18 cellular contexts compared by ENCODE assay signal in the genomic region with DNA sequence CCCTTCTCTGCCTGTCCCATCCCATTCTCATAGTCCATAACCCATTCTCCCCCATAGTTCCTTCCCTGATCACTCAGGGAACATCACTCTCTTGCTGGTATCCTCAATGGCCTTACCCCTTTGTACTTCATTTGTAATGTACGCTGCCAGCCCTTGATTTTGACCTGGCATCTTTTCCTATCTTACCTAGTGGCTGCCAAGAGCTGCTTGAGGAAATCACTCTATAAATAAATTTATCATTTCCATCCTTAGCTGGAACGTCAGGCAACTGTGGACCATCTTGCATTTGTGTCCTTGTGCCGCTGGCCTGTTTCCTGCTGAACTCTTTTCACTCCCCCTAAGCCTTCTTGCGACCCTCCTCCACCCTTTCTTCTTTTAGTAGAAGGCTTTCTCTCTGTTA. TPM values are rescaled to one million over a fixed set of nuclear protein-coding genes. Genes with fewer than 3 reads are reported as not detected.
A peak's percentile ranks its signal among the peaks of the same experiment; 100 is the strongest.
DNase-seq lines count a peak whose midpoint lies in the region; ATAC-seq and TF ChIP-seq lines count a peak whose summit lies in the region.
"Had no signal": no experiment of that assay in that cellular context is flagged by ENCODE, and none has a peak within 500 bp of the region (broad histone marks: within the 10 kb centered on the region; RNA-seq: fewer than 3 reads in every experiment).

No MANE protein-coding gene starts in this region.

- ATAC-seq in Right ventricle myocardium inferior: peak; percentile 70
- ATAC-seq in heart right ventricle: peak in 7 of 8 donors; percentile 20 to 88 (median 74)
- peak; percentile 55 to 67 for ATAC-seq in right cardiac atrium
- ATAC-seq: CD8-positive, alpha-beta T cell; GM12878; HCT116 had no signal

- H3K9me3 ChIP-seq in heart right ventricle: no peaks in the 10 kb centered on the region
- H3K9me3 ChIP-seq in right cardiac atrium (ENCODE audit: control insufficient read depth, low read length): no peaks in the 10 kb centered on the region

- peaks cover 0 to 21% (median 7%) of the 10 kb centered on the region in 9 donors for H3K4me1 ChIP-seq in heart right ventricle
- peaks cover 6% of the 10 kb centered on the region for H3K4me1 ChIP-seq in right cardiac atrium (ENCODE audit: control insufficient read depth, insufficient read depth, low read length)

- H3K27me3 ChIP-seq in heart right ventricle: no peaks in the 10 kb centered on the region
- no peaks in the 10 kb centered on the region for H3K27me3 ChIP-seq in right cardiac atrium (ENCODE audit: control insufficient read depth, insufficient read depth)
- H3K27me3 ChIP-seq: BLaER1 treated with 17β-estradiol and CSF1 and Interleukin-3, amounts not matched to agents 10 nM and 100 nM had no signal

- intact Hi-C loops in Right ventricle myocardium inferior (cut with DNase I) (no loop called here), cardiac septum (cut with DNase I) (no loop called here), heart right ventricle (cut with DNase I) (no loop called here), right cardiac atrium (cut with DNase I) (no loop called here)

- H3K27ac ChIP-seq in heart right ventricle: peak overlapping the region in 2 of 10 donors; percentile 16 to 33
- H3K27ac ChIP-seq in right cardiac atrium (ENCODE audit: low read length): peak overlapping the region; percentile 92
- H3K27ac ChIP-seq: BLaER1 treated with 17β-estradiol and CSF1 and Interleukin-3, amounts not matched to agents 10 nM and 100 nM had no signal

- peaks cover 0 to 4% (median 0%) of the 10 kb centered on the region in 9 donors for H3K36me3 ChIP-seq in heart right ventricle

- no peak overlapping the region for H3K4me3 ChIP-seq in heart right ventricle
- no peak overlapping the region for H3K4me3 ChIP-seq in right cardiac atrium (ENCODE audit: low read length)
- H3K4me3 ChIP-seq: BLaER1 treated with 17β-estradiol and CSF1 and Interleukin-3, amounts not matched to agents 10 nM and 100 nM; GM12878 had no signal

- DNase-seq in Right ventricle myocardium inferior (ENCODE audit: missing footprints) (no peak), cardiac septum (ENCODE audit: low spot score) (no peak), heart right ventricle (no peak), right cardiac atrium (no peak), NCI-H1092 (lab: John Stamatoyannopoulos, UW) (no peak), KG1 (lab: John Stamatoyannopoulos, UW) (no peak), NCI-H748 treated with DMSO at 0.1 percent for 48 hours (lab: John Stamatoyannopoulos, UW) (no peak)
- DNase-seq: Calu3; CD8-positive, alpha-beta T cell; DND-41; EL; GOT3; H7; HFFc6 had no signal

- 37 to 54% methylated on average over 4 of the region's 4 CpGs for WGBS in heart right ventricle, 2 donors
- WGBS in right cardiac atrium: 49% methylated on average over 4 of the region's 4 CpGs

- no peak for TF ChIP-seq CTCF in heart right ventricle (IDR thresholded peaks at IDR 0.05)

RNA-seq across cellular contexts. Expression of a gene that starts 14.0 kb away (rescaled TPM):
- total RNA-seq in Right ventricle myocardium inferior (26.3 TPM), cardiac septum (25.7 TPM), heart right ventricle (10 to 100 TPM; 12.7 to 36.5 (median 25.5) TPM), right cardiac atrium (10 to 100 TPM; 55.4 to 93.1 (median 60.9) TPM)
- polyA plus RNA-seq in heart right ventricle (1 to 10 TPM; 3.9 to 7.7 TPM), right cardiac atrium (10.7 TPM)
- total RNA-seq: G401 had no signal
